ENCODE assay signal across 8 cellular contexts in genomic region chr1:234818040-234818387, GRCh38.
DNase-seq lines count a peak whose midpoint lies in the region; ATAC-seq, FAIRE-seq and TF ChIP-seq lines count a peak whose summit lies in the region.
"Not testable (repeated sequence)": the region's sequence is repeated elsewhere in the genome, so short reads cannot be mapped to it uniquely, and the experiment has no call there.

No MANE protein-coding gene starts in this region.

- not testable (repeated sequence) for H3K4me2 ChIP-seq in PC-3 (ENCODE audit: low read length); HepG2 (ENCODE audit: low read depth, low read length)

- not testable (repeated sequence) for TF ChIP-seq RAD21 in HepG2 (CRISPR knock-in tag; IDR thresholded peaks at IDR 0.05)

- H3K79me2 ChIP-seq in PC-3 (ENCODE audit: low read length); HepG2 (ENCODE audit: insufficient read depth, low read length): not testable (repeated sequence)

- ATAC-seq in PC-3, result peak; percentile 84
- ATAC-seq in foreskin keratinocyte, result peak; percentile 92
- ATAC-seq in HepG2, result not testable (repeated sequence)
- ATAC-seq in aorta (ENCODE audit: low FRiP score), result peak; percentile 13

- 100% methylated on average over 1 of the region's 5 CpGs for WGBS in HepG2 (ENCODE audit: low lambda C conversion rate)
- 53 to 76% (median 60%) methylated on average over 2 to 3 of the region's 5 CpGs for WGBS in stomach, 5 donors
- WGBS in aorta, 2 donors, result 78 to 98% methylated on average over 2 to 3 of the region's 5 CpGs

- H3K27me3 ChIP-seq in PC-3 (ENCODE audit: low read length); duodenal mucosa (ENCODE audit: control insufficient read depth in 1 of 2, insufficient read depth in 2 of 2, low read length in 2 of 2); foreskin keratinocyte; HepG2 (ENCODE audit: control insufficient read depth in 1 of 2, insufficient read depth in 2 of 2, low read length in 2 of 2); muscle layer of duodenum (ENCODE audit: low read depth, low read length); stomach; aorta (ENCODE audit: control insufficient read depth in 1 of 2, insufficient read depth in 2 of 2, low read length in 1 of 2): not testable (repeated sequence)

- H3K9ac ChIP-seq in PC-3 (ENCODE audit: low read length); duodenal mucosa (ENCODE audit: low read depth in 1 of 2, low read length in 2 of 2): not testable (repeated sequence)
- peak overlapping the region; percentile 83 for H3K9ac ChIP-seq in HepG2 (ENCODE audit: insufficient read depth, low read depth, low read length)

- not testable (repeated sequence) for H3K36me3 ChIP-seq in PC-3 (ENCODE audit: low read depth, low read length); duodenal mucosa (ENCODE audit: control insufficient read depth in 1 of 2, insufficient read depth in 2 of 2, low read length in 2 of 2); HepG2 (replicated peaks in 1 of 2; ENCODE audit: control insufficient read depth in 1 of 2, insufficient read depth in 2 of 2, low read length in 2 of 2); muscle layer of duodenum (ENCODE audit: control insufficient read depth in 1 of 2, insufficient read depth in 2 of 2, low read length in 2 of 2); stomach; aorta (ENCODE audit: control insufficient read depth in 1 of 2, insufficient read depth in 2 of 2, low read length in 1 of 2)

- not testable (repeated sequence) for H3K9me3 ChIP-seq in PC-3 (ENCODE audit: low read length); duodenal mucosa (ENCODE audit: control insufficient read depth in 1 of 2, low read length in 2 of 2); HepG2 (ENCODE audit: low read length); muscle layer of duodenum (ENCODE audit: control insufficient read depth in 1 of 2, low read length in 2 of 2); stomach; aorta (ENCODE audit: control insufficient read depth, low read length)

- POLR2A ChIA-PET in PC-3 (lab: Charles Lee; ENCODE audit: unreplicated experiment), result not testable (repeated sequence)
- POLR2A ChIA-PET in HepG2 (lab: Yijun Ruan, JAX), result interaction anchor here (0.9 to 1.3 kb wide), 4 partner anchors 57 to 205 kb away, joined by 3 to 5 read pairs (median 4); no protein-coding TSS in a partner anchor

- TF ChIP-seq EP300 in HepG2 (IDR thresholded peaks at IDR 0.05; ENCODE audit: low read depth in 2 of 2, low read length in 2 of 2); HepG2 (CRISPR knock-in tag; IDR thresholded peaks at IDR 0.05; ENCODE audit: borderline replicate concordance); stomach (IDR thresholded peaks at IDR 0.05): not testable (repeated sequence)

- BruUV-seq in PC-3 (replicated peaks; lab: Mats Ljungman, UMichigan); HepG2 (replicated peaks; lab: Mats Ljungman, UMichigan): not testable (repeated sequence)

- H3F3A ChIP-seq in PC-3 (ENCODE audit: low read length, unreplicated experiment), result not testable (repeated sequence)

- not testable (repeated sequence) for H3K27ac ChIP-seq in PC-3 (ENCODE audit: low read length); foreskin keratinocyte; aorta (ENCODE audit: low read depth in 1 of 2, low read length in 2 of 2)
- H3K27ac ChIP-seq in duodenal mucosa (ENCODE audit: low read depth, low read length), result peak overlapping the region; percentile 62
- H3K27ac ChIP-seq in HepG2 (ENCODE audit: extremely low read length, insufficient read depth, low read length), result peak overlapping the region; percentile 95
- peak overlapping the region; percentile 72 for H3K27ac ChIP-seq in muscle layer of duodenum (ENCODE audit: low read length)
- peak overlapping the region; percentile 81 to 89 (median 84) for H3K27ac ChIP-seq in stomach

- intact Hi-C loops in PC-3 (cut with micrococcal nuclease); stomach (cut with DNase I; ENCODE audit: low total_unique reads); aorta (cut with DNase I): not testable (repeated sequence)
- intact Hi-C loops in HepG2 (cut with micrococcal nuclease; ENCODE audit: unreplicated experiment), result loop anchor here (10.0 kb wide), 2 partner anchors 57 to 213 kb away; no protein-coding TSS in a partner anchor

- not testable (repeated sequence) for TF ChIP-seq CTCF in PC-3 (conservative IDR thresholded peaks at IDR 0.05; ENCODE audit: low read depth, low read length); foreskin keratinocyte (conservative IDR thresholded peaks at IDR 0.05); HepG2 (CRISPR knock-in tag; IDR thresholded peaks at IDR 0.05); stomach (IDR thresholded peaks at IDR 0.05)

- in situ Hi-C loops in Caki2 (cut with HindIII; ENCODE audit: low pct_unique_long_range_greater_than_20kb, low sequenced_read_pairs); HepG2 (cut with HindIII; ENCODE audit: extremely low pct_ligation_motif_present, low pct_unique_long_range_greater_than_20kb): not testable (repeated sequence)

- FAIRE-seq in HepG2 (lab: Jason Lieb, UNC), result not testable (repeated sequence)

- H2AFZ ChIP-seq in PC-3 (ENCODE audit: low read length); HepG2 (ENCODE audit: low read length): not testable (repeated sequence)

- H3K4me3 ChIP-seq in PC-3 (ENCODE audit: low read length); duodenal mucosa (ENCODE audit: low read depth in 1 of 2, low read length in 2 of 2); HepG2 (replicated peaks in 1 of 3; ENCODE audit: insufficient read depth in 1 of 3, low read depth in 2 of 3, low read length in 3 of 3); muscle layer of duodenum (ENCODE audit: low read depth in 1 of 2, low read length in 2 of 2); stomach; aorta (ENCODE audit: low read length in 2 of 2): not testable (repeated sequence)

- not testable (repeated sequence) for TF ChIP-seq POLR2A in HepG2 (IDR thresholded peaks at IDR 0.05; ENCODE audit: insufficient read depth in 1 of 2, low read depth in 2 of 2, low read length in 2 of 2); stomach (IDR thresholded peaks at IDR 0.05)

- not testable (repeated sequence) for H4K20me1 ChIP-seq in PC-3 (ENCODE audit: low read length); HepG2 (ENCODE audit: insufficient read depth, low read length)

- CTCF ChIA-PET in PC-3 (lab: Charles Lee); HepG2 (lab: Yijun Ruan, JAX; ENCODE audit: low intra/inter-chr PET ratio, low total read pairs): not testable (repeated sequence)

- H3K4me1 ChIP-seq in PC-3 (ENCODE audit: insufficient read depth, low read length); foreskin keratinocyte; muscle layer of duodenum (ENCODE audit: control insufficient read depth in 1 of 2, insufficient read depth in 2 of 2, low read length in 2 of 2); aorta (ENCODE audit: control insufficient read depth in 1 of 2, insufficient read depth in 2 of 2, low read length in 2 of 2): not testable (repeated sequence)
- peaks cover 10 to 11% of the 10 kb centered on the region in 2 donors for H3K4me1 ChIP-seq in duodenal mucosa (ENCODE audit: control insufficient read depth in 1 of 2, insufficient read depth in 2 of 2, low read length in 2 of 2)
- H3K4me1 ChIP-seq in HepG2 (ENCODE audit: insufficient read depth, low read length), result peaks cover 42% of the 10 kb centered on the region
- H3K4me1 ChIP-seq in stomach, result peaks cover 0 to 18% (median 6%) of the 10 kb centered on the region in 4 donors

- peak; percentile 22 for DNase-seq in Caki2 (ENCODE audit: low read depth)
- DNase-seq in PC-3; HepG2 (ENCODE audit: low spot score); stomach; aorta: not testable (repeated sequence)
- DNase-seq in foreskin keratinocyte, result peak in 1 of 2 donors; percentile 29

- not testable (repeated sequence) for H3K9me2 ChIP-seq in PC-3 (replicated peaks; ENCODE audit: low read length)
